ENCODE assay signal across 1 cellular context in genomic region chr6:149235130-149235561, GRCh38.
TF ChIP-seq lines count a peak whose summit lies in the region.

No MANE protein-coding gene starts in this region.

TF ChIP-seq in HEK293, 187 proteins besides CTCF, POLR2A, EP300 and RAD21 (continued from another document and continues in another):
- 0 out of 2 replicates have a peak, but pooled peaks have one; percentile 61 for TF ChIP-seq INSM2 (tag by site-specific recombination; IDR thresholded peaks at IDR 0.05)
- TF ChIP-seq ZNF558 (tag by site-specific recombination; IDR thresholded peaks at IDR 0.05), result no peak; the same call in none of the 2 replicates
- no peak for TF ChIP-seq ZNF280D (tag by site-specific recombination; IDR thresholded peaks at IDR 0.05)
- TF ChIP-seq FEZF1 (tag by site-specific recombination; IDR thresholded peaks at IDR 0.05), result peak; percentile 63
- no peak for TF ChIP-seq SETDB1 (IDR thresholded peaks at IDR 0.05; ENCODE audit: insufficient read length, low read length)
- no peak for TF ChIP-seq ZNF544 (tag by site-specific recombination; IDR thresholded peaks at IDR 0.05)
- TF ChIP-seq ZNF518A (tag by site-specific recombination; conservative IDR thresholded peaks at IDR 0.05; ENCODE audit: low read depth), result peak; percentile 15; the same call in 1 of the 2 replicates
- no peak for TF ChIP-seq ZNF18 (tag by site-specific recombination; IDR thresholded peaks at IDR 0.05)
- TF ChIP-seq ZNF548 (tag by site-specific recombination; IDR thresholded peaks at IDR 0.05), result no peak
- no peak for TF ChIP-seq ZNF837 (tag by site-specific recombination; IDR thresholded peaks at IDR 0.05)
- TF ChIP-seq ZNF645 (tag by site-specific recombination; IDR thresholded peaks at IDR 0.05), result no peak
- TF ChIP-seq ZNF510 (tag by site-specific recombination; IDR thresholded peaks at IDR 0.05; ENCODE audit: insufficient replicate concordance), result peak; percentile 71
- peak; percentile 60; the same call in 1 of the 2 replicates for TF ChIP-seq BCL6B (tag by site-specific recombination; IDR thresholded peaks at IDR 0.05)
- no peak for TF ChIP-seq ZNF354C (tag by site-specific recombination; IDR thresholded peaks at IDR 0.05; ENCODE audit: borderline replicate concordance, low read depth)
- TF ChIP-seq ZNF174 (tag by site-specific recombination; IDR thresholded peaks at IDR 0.05), result no peak
- TF ChIP-seq WT1 (tag by site-specific recombination; IDR thresholded peaks at IDR 0.05), result peak; percentile 58
- peak; percentile 79 for TF ChIP-seq MYNN (tag by site-specific recombination; IDR thresholded peaks at IDR 0.05; ENCODE audit: borderline replicate concordance)
- no peak for TF ChIP-seq ZBTB26 (tag by site-specific recombination; optimal IDR thresholded peaks at IDR 0.05)
- TF ChIP-seq GLIS1 (tag by site-specific recombination; IDR thresholded peaks at IDR 0.05), result no peak
- no peak for TF ChIP-seq ZNF449 (tag by site-specific recombination; IDR thresholded peaks at IDR 0.05)
- TF ChIP-seq ZNF140 (tag by site-specific recombination; IDR thresholded peaks at IDR 0.05), result no peak
- no peak for TF ChIP-seq ZNF169 (tag by site-specific recombination; IDR thresholded peaks at IDR 0.05)
- TF ChIP-seq ZNF398 (tag by site-specific recombination; IDR thresholded peaks at IDR 0.05), result 0 out of 2 replicates have a peak, but pooled peaks have one; percentile 42
- no peak for TF ChIP-seq ZNF391 (tag by site-specific recombination; IDR thresholded peaks at IDR 0.05; ENCODE audit: borderline replicate concordance, low read depth)
- no peak for TF ChIP-seq SCRT1 (tag by site-specific recombination; IDR thresholded peaks at IDR 0.05; ENCODE audit: borderline replicate concordance)
- no peak for TF ChIP-seq ZNF521 (tag by site-specific recombination; IDR thresholded peaks at IDR 0.05)
- no peak for TF ChIP-seq HOXA7 (CRISPR knock-in tag; IDR thresholded peaks at IDR 0.05; ENCODE audit: borderline replicate concordance)
- TF ChIP-seq ZNF623 (tag by site-specific recombination; IDR thresholded peaks at IDR 0.05), result no peak
- TF ChIP-seq ZNF280C (tag by site-specific recombination; IDR thresholded peaks at IDR 0.05), result no peak
- no peak for TF ChIP-seq ZNF621 (tag by site-specific recombination; IDR thresholded peaks at IDR 0.05)
- TF ChIP-seq ZBTB44 (tag by site-specific recombination; IDR thresholded peaks at IDR 0.05), result peak; percentile 85
- peak; percentile 77 for TF ChIP-seq ZNF610 (tag by site-specific recombination; IDR thresholded peaks at IDR 0.05; ENCODE audit: borderline replicate concordance)
